Comparison of ENCODE assay signal across 16 cellular contexts in genomic region chr2:20333738-20334137, GRCh38. TPM values are rescaled to one million over a fixed set of nuclear protein-coding genes. Genes with fewer than 3 reads are reported as not detected.
DNase-seq lines count a peak whose midpoint lies in the region; ATAC-seq, FAIRE-seq and TF ChIP-seq lines count a peak whose summit lies in the region.
"Had no signal": no experiment of that assay in that cellular context is flagged by ENCODE, and none has a peak within 500 bp of the region (broad histone marks: within the 10 kb centered on the region; RNA-seq: fewer than 3 reads in every experiment).

No MANE protein-coding gene starts in this region.

- peaks cover 100% of the 10 kb centered on the region for H3K79me2 ChIP-seq in HepG2 (ENCODE audit: insufficient read depth, low read length)

- TF ChIP-seq EP300 in HepG2 (IDR thresholded peaks at IDR 0.05; ENCODE audit: low read depth in 2 of 2, low read length in 2 of 2) (no peak), HepG2 (CRISPR knock-in tag; IDR thresholded peaks at IDR 0.05; ENCODE audit: borderline replicate concordance) (no peak)

- 95% methylated on average over 4 of the region's 4 CpGs for WGBS in HepG2 (ENCODE audit: low lambda C conversion rate)

- peaks cover 53% of the 10 kb centered on the region for H3K36me3 Mint-ChIP-seq in CD4-positive, alpha-beta T cell (ENCODE audit: low read depth)
- H3K36me3 Mint-ChIP-seq in activated naive CD8-positive, alpha-beta T cell: peaks cover 18% of the 10 kb centered on the region
- H3K36me3 Mint-ChIP-seq in activated T-helper 1 cell treated with anti-CD3 and anti-CD28 coated beads, Interleukin-12 subunit alpha, Interleukin-12 subunit beta, Interleukin-2, Interleukin-4 antibody, amounts not matched to agents 30 ng/mL and 10 ng/mL and 1 ng/mL, durations not matched to agents 14 hours and 24 hours and 36 hours (ENCODE audit: low read depth): peaks cover 35% of the 10 kb centered on the region

- peak; percentile 29 for ATAC-seq in CD4-positive, alpha-beta T cell (ENCODE audit: poor library complexity)
- ATAC-seq in GM18868 (IDR thresholded peaks at IDR 0.05; ENCODE audit: unreplicated experiment) (peak; percentile 70), HG02852 (IDR thresholded peaks at IDR 0.05; ENCODE audit: unreplicated experiment) (peak; percentile 77), HepG2 (no peak)
- ATAC-seq: left lobe of liver had no signal

- H3K36me3 ChIP-seq in HepG2 (replicated peaks in 1 of 2; ENCODE audit: control insufficient read depth in 1 of 2, insufficient read depth in 2 of 2, low read length in 2 of 2) (peaks cover 5 to 17% of the 10 kb centered on the region in 2 experiments; a peak in 4 of 5 replicates), ascending aorta (no peaks in the 10 kb centered on the region)
- H3K36me3 ChIP-seq: adrenal gland had no signal

- H3K27me3 ChIP-seq in CD4-positive, alpha-beta T cell (ENCODE audit: control insufficient read depth, insufficient read depth, low read length): no peaks in the 10 kb centered on the region
- H3K27me3 ChIP-seq in HepG2 (ENCODE audit: control insufficient read depth in 1 of 2, insufficient read depth in 2 of 2, low read length in 2 of 2) (no peaks in the 10 kb centered on the region), ascending aorta (no peaks in the 10 kb centered on the region)
- H3K27me3 ChIP-seq: adrenal gland, esophagus squamous epithelium, hepatocyte had no signal

- no TSS peak for BruUV-seq in HepG2 (replicated peaks; lab: Mats Ljungman, UMichigan)

- peaks cover 9% of the 10 kb centered on the region for H3K9me3 Mint-ChIP-seq in CD4-positive, alpha-beta T cell
- H3K9me3 Mint-ChIP-seq in activated naive CD8-positive, alpha-beta T cell (ENCODE audit: low read depth): peaks cover 9% of the 10 kb centered on the region
- peaks cover 22% of the 10 kb centered on the region for H3K9me3 Mint-ChIP-seq in activated T-helper 1 cell treated with anti-CD3 and anti-CD28 coated beads, Interleukin-12 subunit alpha, Interleukin-12 subunit beta, Interleukin-2, Interleukin-4 antibody, amounts not matched to agents 30 ng/mL and 10 ng/mL and 1 ng/mL, durations not matched to agents 14 hours and 24 hours and 36 hours

- peaks cover 9% of the 10 kb centered on the region for H3K9me3 ChIP-seq in CD4-positive, alpha-beta T cell (ENCODE audit: control insufficient read depth, low read length)
- peaks cover 19% of the 10 kb centered on the region for H3K9me3 ChIP-seq in HepG2 (ENCODE audit: low read length)
- H3K9me3 ChIP-seq in ascending aorta: no peaks in the 10 kb centered on the region
- H3K9me3 ChIP-seq: adrenal gland, esophagus squamous epithelium had no signal

- H3K4me1 Mint-ChIP-seq in CD4-positive, alpha-beta T cell (ENCODE audit: low read depth): peaks cover 91% of the 10 kb centered on the region
- peaks cover 86% of the 10 kb centered on the region for H3K4me1 Mint-ChIP-seq in activated naive CD8-positive, alpha-beta T cell (ENCODE audit: low read depth)
- H3K4me1 Mint-ChIP-seq in activated T-helper 1 cell treated with anti-CD3 and anti-CD28 coated beads, Interleukin-12 subunit alpha, Interleukin-12 subunit beta, Interleukin-2, Interleukin-4 antibody, amounts not matched to agents 30 ng/mL and 10 ng/mL and 1 ng/mL, durations not matched to agents 14 hours and 24 hours and 36 hours (ENCODE audit: low read depth): peaks cover 65% of the 10 kb centered on the region

- CTCF ChIA-PET in CD4-positive, alpha-beta T cell (lab: Charles Lee): no interaction called here
- CTCF ChIA-PET in HepG2 (lab: Yijun Ruan, JAX; ENCODE audit: low intra/inter-chr PET ratio, low total read pairs): no interaction called here

- H3K4me3 Mint-ChIP-seq in CD4-positive, alpha-beta T cell: peak overlapping the region; percentile 74
- H3K4me3 Mint-ChIP-seq in activated naive CD8-positive, alpha-beta T cell: peak overlapping the region; percentile 40
- H3K4me3 Mint-ChIP-seq in activated T-helper 1 cell treated with anti-CD3 and anti-CD28 coated beads, Interleukin-12 subunit alpha, Interleukin-12 subunit beta, Interleukin-2, Interleukin-4 antibody, amounts not matched to agents 30 ng/mL and 10 ng/mL and 1 ng/mL, durations not matched to agents 14 hours and 24 hours and 36 hours: no peak overlapping the region

- no peak overlapping the region for H3K4me2 ChIP-seq in HepG2 (ENCODE audit: low read depth, low read length)
- H3K4me2 ChIP-seq: hepatocyte had no signal

- peak overlapping the region; percentile 85 for H3K27ac Mint-ChIP-seq in CD4-positive, alpha-beta T cell
- H3K27ac Mint-ChIP-seq in activated naive CD8-positive, alpha-beta T cell: peak overlapping the region; percentile 67
- H3K27ac Mint-ChIP-seq in activated T-helper 1 cell treated with anti-CD3 and anti-CD28 coated beads, Interleukin-12 subunit alpha, Interleukin-12 subunit beta, Interleukin-2, Interleukin-4 antibody, amounts not matched to agents 30 ng/mL and 10 ng/mL and 1 ng/mL, durations not matched to agents 14 hours and 24 hours and 36 hours: no peak overlapping the region

- no peak for TF ChIP-seq POLR2A in HepG2 (IDR thresholded peaks at IDR 0.05; ENCODE audit: insufficient read depth in 1 of 2, low read depth in 2 of 2, low read length in 2 of 2)

- intact Hi-C loops in CD4-positive, alpha-beta T cell (cut with DNase I, micrococcal nuclease): loop anchor here in 1 of 2 experiments (2.0 kb wide), 1 partner anchor 17 kb away; the partner anchor contains the start of gene PUM2
- intact Hi-C loops in HepG2 (cut with micrococcal nuclease; ENCODE audit: unreplicated experiment) (no loop called here), ascending aorta (cut with DNase I) (no loop called here)
- intact Hi-C loops in activated T-helper 1 cell treated with anti-CD3 and anti-CD28 coated beads, Interleukin-12 subunit alpha, Interleukin-12 subunit beta, Interleukin-2, Interleukin-4 antibody, amounts not matched to agents 30 ng/mL and 10 ng/mL and 1 ng/mL, durations not matched to agents 14 hours and 24 hours and 36 hours (cut with micrococcal nuclease): no loop called here

- no peaks in the 10 kb centered on the region for H3K27me3 Mint-ChIP-seq in CD4-positive, alpha-beta T cell
- no peaks in the 10 kb centered on the region for H3K27me3 Mint-ChIP-seq in activated naive CD8-positive, alpha-beta T cell
- H3K27me3 Mint-ChIP-seq in activated T-helper 1 cell treated with anti-CD3 and anti-CD28 coated beads, Interleukin-12 subunit alpha, Interleukin-12 subunit beta, Interleukin-2, Interleukin-4 antibody, amounts not matched to agents 30 ng/mL and 10 ng/mL and 1 ng/mL, durations not matched to agents 14 hours and 24 hours and 36 hours (ENCODE audit: insufficient read depth): no peaks in the 10 kb centered on the region

- H3K9ac ChIP-seq in HepG2 (ENCODE audit: insufficient read depth, low read depth, low read length): no peak overlapping the region

- peaks cover 100% of the 10 kb centered on the region for H4K20me1 ChIP-seq in HepG2 (ENCODE audit: insufficient read depth, low read length)

- in situ Hi-C loops in HepG2 (cut with HindIII; ENCODE audit: extremely low pct_ligation_motif_present, low pct_unique_long_range_greater_than_20kb): no loop called here

- DNase-seq in CD4-positive, alpha-beta T cell: no peak
- no peak for DNase-seq in HepG2 (ENCODE audit: low spot score)
- DNase-seq in ascending aorta (ENCODE audit: low spot score in 2 of 2): no peak
- no peak for DNase-seq in activated T-helper 1 cell treated with anti-CD3 and anti-CD28 coated beads, Interleukin-12 subunit alpha, Interleukin-12 subunit beta, Interleukin-2, Interleukin-4 antibody, amounts not matched to agents 30 ng/mL and 10 ng/mL and 1 ng/mL, durations not matched to agents 14 hours and 24 hours and 36 hours (ENCODE audit: low spot score)
- no peak for DNase-seq in DMS153 (lab: John Stamatoyannopoulos, UW)
- DNase-seq: adrenal gland; DND-41; esophagus squamous epithelium; stimulated activated CD4-positive, alpha-beta T cell treated with anti-CD3 and anti-CD28 coated beads, Interleukin-2, amount 100 ng/mL, for 24 hours; T-helper 1 cell had no signal

- TF ChIP-seq CTCF in CD4-positive, alpha-beta T cell (IDR thresholded peaks at IDR 0.05): no peak
- TF ChIP-seq CTCF in HepG2 (CRISPR knock-in tag; IDR thresholded peaks at IDR 0.05): no peak
- TF ChIP-seq CTCF in ascending aorta (IDR thresholded peaks at IDR 0.05): no peak

- no peak overlapping the region for H3K27ac ChIP-seq in CD4-positive, alpha-beta T cell (ENCODE audit: low read depth, low read length)
- H3K27ac ChIP-seq in HepG2 (ENCODE audit: extremely low read length, insufficient read depth, low read length) (no peak overlapping the region), ascending aorta (no peak overlapping the region)
- H3K27ac ChIP-seq: adrenal gland, esophagus squamous epithelium, hepatocyte had no signal

- FAIRE-seq in HepG2 (lab: Jason Lieb, UNC): no peak
- FAIRE-seq: colon had no signal

- H3K4me3 ChIP-seq in HepG2 (replicated peaks in 1 of 3; ENCODE audit: insufficient read depth in 1 of 3, low read depth in 2 of 3, low read length in 3 of 3) (no peak overlapping the region), ascending aorta (no peak overlapping the region)
- H3K4me3 ChIP-seq: adrenal gland, esophagus squamous epithelium, hepatocyte had no signal

- no peak overlapping the region for H2AFZ ChIP-seq in HepG2 (ENCODE audit: low read length)
- H2AFZ ChIP-seq: hepatocyte had no signal

- no peak for TF ChIP-seq RAD21 in HepG2 (CRISPR knock-in tag; IDR thresholded peaks at IDR 0.05)

- POLR2A ChIA-PET in CD4-positive, alpha-beta T cell (lab: Charles Lee): no interaction called here
- POLR2A ChIA-PET in HepG2 (lab: Yijun Ruan, JAX): no interaction called here

- H3K4me1 ChIP-seq in HepG2 (ENCODE audit: insufficient read depth, low read length) (peaks cover 43% of the 10 kb centered on the region), ascending aorta (peaks cover 0 to 5% of the 10 kb centered on the region in 2 donors)

RNA-seq across cellular contexts. Expression of gene PUM2, which starts 16.9 kb away (rescaled TPM):
- 10 to 100 TPM; 94.9 to 95.4 TPM for total RNA-seq in CD4-positive, alpha-beta T cell
- 69.6 and 94.7 TPM in 2 replicates for total RNA-seq in HepG2 (2016; rRNA removed; fragmentation: Illumina TruSeq; extraction: Trizol)
- 268 and 314 TPM in 2 replicates for total RNA-seq in HepG2 (2016; cell fraction: cytosol; rRNA removed; fragmentation: Illumina TruSeq; extraction: Trizol; ENCODE audit: low read depth)
- 66.2 and 87.3 TPM in 2 replicates for total RNA-seq in HepG2 (2016; cell fraction: insoluble cytoplasmic fraction; rRNA removed; fragmentation: Illumina TruSeq; extraction: Trizol)
- 195 and 235 TPM in 2 replicates for total RNA-seq in HepG2 (2016; cell fraction: membrane; rRNA removed; fragmentation: Illumina TruSeq; extraction: Trizol)
- 86.0 and 93.6 TPM in 2 replicates for total RNA-seq in HepG2 (2016; cell fraction: nucleus; rRNA removed; fragmentation: Illumina TruSeq; extraction: Trizol)
- 61.8 and 69.8 TPM in 2 replicates for polyA plus RNA-seq in HepG2 (2011; rRNA removed)
- polyA plus RNA-seq in HepG2 (2011; cell fraction: cytosol; rRNA removed): 41.5 and 48.4 TPM in 2 replicates
- polyA plus RNA-seq in HepG2 (2011; cell fraction: nucleus; rRNA removed): 37.5 and 39.9 TPM in 2 replicates
- polyA plus RNA-seq in HepG2 (2012): 57.8 and 68.4 TPM in 2 replicates
- polyA plus RNA-seq in HepG2 (2016; cell fraction: cytosol; fragmentation: Illumina TruSeq; extraction: Trizol; ENCODE audit: low read depth): 1.7 and 2.0 TPM in 2 replicates
- 65.5 and 73.0 TPM in 2 replicates for polyA plus RNA-seq in HepG2 (2016; cell fraction: insoluble cytoplasmic fraction; fragmentation: Illumina TruSeq; extraction: Trizol; ENCODE audit: low read depth)
- polyA plus RNA-seq in HepG2 (2016; cell fraction: membrane; fragmentation: Illumina TruSeq; extraction: Trizol; ENCODE audit: low read depth): 11.7 and 13.1 TPM in 2 replicates
- 65.5 and 68.7 TPM in 2 replicates for polyA plus RNA-seq in HepG2 (2016; cell fraction: nucleus; fragmentation: Illumina TruSeq; extraction: Trizol; ENCODE audit: insufficient read depth, low read depth)
- 209 and 286 TPM in 2 replicates for polyA minus RNA-seq in HepG2 (2011; rRNA and poly(A)+ RNA removed; ENCODE audit: low replicate concordance)
- 125 and 141 TPM in 2 replicates for polyA minus RNA-seq in HepG2 (2011; cell fraction: cytosol; rRNA and poly(A)+ RNA removed)
- 209 and 212 TPM in 2 replicates for polyA minus RNA-seq in HepG2 (2011; cell fraction: nucleus; rRNA and poly(A)+ RNA removed)
- total RNA-seq in ascending aorta: 22.4 TPM
- 125 and 131 TPM in 2 replicates for total RNA-seq in activated T-helper 1 cell treated with anti-CD3 and anti-CD28 coated beads, Interleukin-12 subunit alpha, Interleukin-12 subunit beta, Interleukin-2, Interleukin-4 antibody, amounts not matched to agents 30 ng/mL and 10 ng/mL and 1 ng/mL, durations not matched to agents 14 hours and 24 hours and 36 hours
